Comparison of ENCODE assay signal across 8 cellular contexts in the genomic region with DNA sequence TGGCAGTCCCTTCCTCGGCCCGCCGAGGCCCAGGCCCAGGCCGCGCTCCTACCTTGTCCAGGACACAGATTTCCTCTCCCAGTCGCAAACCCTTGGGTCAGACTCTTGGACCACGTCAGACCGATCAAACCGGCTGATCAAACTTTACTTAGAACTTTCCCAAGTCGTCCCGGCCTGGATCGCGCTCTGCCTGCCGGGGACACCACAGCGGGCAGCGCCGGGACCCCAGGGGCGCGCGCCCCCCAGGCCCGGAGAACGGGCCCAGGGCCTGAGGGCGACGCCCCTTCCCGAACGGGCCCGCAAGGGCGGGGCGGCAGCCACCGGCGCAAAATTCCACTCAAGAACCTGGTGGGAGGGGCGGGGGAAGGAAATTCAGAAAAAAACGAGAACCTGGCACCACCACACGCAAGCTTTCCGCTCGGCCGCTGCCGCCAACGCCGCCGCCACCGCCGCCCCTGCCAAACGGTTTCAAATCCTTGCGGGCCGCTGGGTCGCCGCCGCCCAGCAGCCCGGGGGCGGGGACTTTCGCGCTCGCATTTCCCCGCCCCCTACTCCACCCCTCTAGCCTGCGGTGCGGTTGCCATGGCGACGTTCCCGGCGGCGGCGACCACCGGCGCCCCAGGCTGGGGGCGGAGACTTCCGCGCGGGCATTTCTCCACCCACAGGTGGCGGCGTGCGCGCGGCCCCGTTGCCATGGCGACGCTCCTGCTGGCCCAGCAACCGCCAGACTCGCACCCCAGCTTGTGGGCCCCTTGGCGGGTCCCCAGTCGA. TPM values are rescaled to one million over a fixed set of nuclear protein-coding genes. Genes with fewer than 3 reads are reported as not detected.
DNase-seq lines count a peak whose midpoint lies in the region; ATAC-seq and TF ChIP-seq lines count a peak whose summit lies in the region.

Gene CEP112, minus strand, starts transcription at position 527 of the 771 bp plus-strand sequence.

- POLR2A ChIA-PET in CD4-positive, alpha-beta memory T cell (lab: Charles Lee; ENCODE audit: partially characterized antibody): interaction anchor here (1.0 to 2.4 kb wide), 2 partner anchors 10 to 54 kb away, joined by 4 to 7 read pairs; no protein-coding TSS in a partner anchor

- peaks cover 12 to 18% (median 15%) of the 10 kb centered on the region in 4 donors for H3K4me1 Mint-ChIP-seq in CD4-positive, alpha-beta memory T cell

- H3K27me3 ChIP-seq in CD4-positive, alpha-beta memory T cell (ENCODE audit: insufficient read depth, low read length): no peaks in the 10 kb centered on the region
- H3K27me3 ChIP-seq in neutrophil (peaks cover 51% of the 10 kb centered on the region), subcutaneous abdominal adipose tissue (ENCODE audit: control insufficient read depth in 5 of 5, insufficient read depth in 4 of 5, low read length in 5 of 5) (no peaks in the 10 kb centered on the region)

- intact Hi-C loops in CD4-positive, alpha-beta memory T cell (cut with micrococcal nuclease): no loop called here

- no peaks in the 10 kb centered on the region for H3K27me3 Mint-ChIP-seq in CD4-positive, alpha-beta memory T cell

- H3K4me1 ChIP-seq in CD4-positive, alpha-beta memory T cell (ENCODE audit: insufficient read depth, low read length): peaks cover 20% of the 10 kb centered on the region
- H3K4me1 ChIP-seq in neutrophil (ENCODE audit: control insufficient read depth in 1 of 2, insufficient read depth in 1 of 2, low read depth in 1 of 2, low read length in 1 of 2) (peaks cover 9 to 12% of the 10 kb centered on the region in 2 experiments), subcutaneous abdominal adipose tissue (ENCODE audit: control insufficient read depth in 5 of 5, insufficient read depth in 5 of 5, low read length in 5 of 5) (peaks cover 0 to 18% (median 16%) of the 10 kb centered on the region in 5 donors)

- DNase-seq in CD4-positive, alpha-beta memory T cell: peak; percentile 85 to 89 (median 86)
- DNase-seq in LHCN-M2 (ENCODE audit: low read depth): peak; percentile 75
- peak; percentile 60 to 85 for DNase-seq in SHP77 (lab: John Stamatoyannopoulos, UW)
- DNase-seq in activated naive CD4-positive, alpha-beta T cell treated with Interleukin-2 at 50 U/mL for 16 hours: peak; percentile 86
- DNase-seq in germinal center (ENCODE audit: low spot score): peak; percentile 92

- CTCF ChIA-PET in CD4-positive, alpha-beta memory T cell (lab: Charles Lee; ENCODE audit: partially characterized antibody): interaction anchor here (5.4 kb wide), 1 partner anchor 10 kb away, joined by 47 read pairs; no protein-coding TSS in a partner anchor

- H3K9me3 ChIP-seq in CD4-positive, alpha-beta memory T cell (ENCODE audit: control insufficient read depth in 1 of 2, low read length in 2 of 2): no peaks in the 10 kb centered on the region
- H3K9me3 ChIP-seq in neutrophil (no peaks in the 10 kb centered on the region), subcutaneous abdominal adipose tissue (ENCODE audit: control insufficient read depth in 5 of 5, low read length in 5 of 5) (no peaks in the 10 kb centered on the region)

- no peaks in the 10 kb centered on the region for H3K36me3 ChIP-seq in CD4-positive, alpha-beta memory T cell (ENCODE audit: insufficient read depth, low read length)
- H3K36me3 ChIP-seq in neutrophil (no peaks in the 10 kb centered on the region), subcutaneous abdominal adipose tissue (ENCODE audit: control insufficient read depth in 5 of 5, insufficient read depth in 5 of 5, low read length in 5 of 5) (no peaks in the 10 kb centered on the region)

- H3K9me3 Mint-ChIP-seq in CD4-positive, alpha-beta memory T cell: peaks cover 0 to 2% (median 0%) of the 10 kb centered on the region in 8 donors

- peak within 1 kb of the TSS; percentile 90 to 97 (median 95) for H3K27ac Mint-ChIP-seq in CD4-positive, alpha-beta memory T cell

- peak within 1 kb of the TSS; percentile 83 to 91 (median 89) for H3K4me3 Mint-ChIP-seq in CD4-positive, alpha-beta memory T cell

- peak within 1 kb of the TSS; percentile 81 to 92 (median 90) for H3K9ac ChIP-seq in subcutaneous abdominal adipose tissue (ENCODE audit: low read length in 5 of 5)

- peak within 1 kb of the TSS; percentile 29 to 47 for H3K4me3 ChIP-seq in CD4-positive, alpha-beta memory T cell (ENCODE audit: low read length in 2 of 2)
- H3K4me3 ChIP-seq in neutrophil (ENCODE audit: low read depth in 1 of 2, low read length in 1 of 2) (peak within 1 kb of the TSS; percentile 45 to 59), subcutaneous abdominal adipose tissue (ENCODE audit: low read depth in 1 of 5, low read length in 5 of 5) (peak within 1 kb of the TSS; percentile 65 to 82 (median 78))

- H3K27ac ChIP-seq in CD4-positive, alpha-beta memory T cell (ENCODE audit: low read depth, low read length): peak within 1 kb of the TSS; percentile 58
- no peak within 1 kb of the TSS for H3K27ac ChIP-seq in neutrophil
- peak within 1 kb of the TSS; percentile 86 for H3K27ac ChIP-seq in subcutaneous abdominal adipose tissue (ENCODE audit: low read depth, low read length)

- TF ChIP-seq CTCF in neutrophil (IDR thresholded peaks at IDR 0.05): no peak

- H3K36me3 Mint-ChIP-seq in CD4-positive, alpha-beta memory T cell: no peaks in the 10 kb centered on the region

- peak; percentile 50 for ATAC-seq in GM21576 (IDR thresholded peaks at IDR 0.05; ENCODE audit: unreplicated experiment)

RNA-seq across cellular contexts. Expression of gene CEP112, which starts in this region (rescaled TPM):
- 1 to 10 TPM; 2.5 to 3.9 TPM for total RNA-seq in CD4-positive, alpha-beta memory T cell
- polyA plus RNA-seq in CD4-positive, alpha-beta memory T cell: under 1 TPM; 0.34 TPM
- 22.6 and 37.2 TPM in 2 replicates for total RNA-seq in LHCN-M2 (2014; rRNA removed)
- polyA plus RNA-seq in LHCN-M2 (2012): 10.6 TPM
